ENCODE assay signal across 14 cellular contexts in genomic region chr14:74599201-74599809, GRCh38. TPM values are rescaled to one million over a fixed set of nuclear protein-coding genes. Genes with fewer than 3 reads are reported as not detected.
DNase-seq lines count a peak whose midpoint lies in the region; ATAC-seq and TF ChIP-seq lines count a peak whose summit lies in the region.
"Had no signal": no experiment of that assay in that cellular context is flagged by ENCODE, and none has a peak within 500 bp of the region (broad histone marks: within the 10 kb centered on the region; RNA-seq: fewer than 3 reads in every experiment).

No MANE protein-coding gene starts in this region.

- no peak overlapping the region for H4K8ac ChIP-seq in H9 (replicated peaks; ENCODE audit: insufficient read length, low read depth, low read length)

- WGBS in gastroesophageal sphincter (ENCODE audit: low coverage in 1 of 2), 2 donors, result 21 to 37% methylated on average over 3 to 7 of the region's 12 CpGs
- WGBS in transverse colon (ENCODE audit: low coverage in 1 of 2), 2 donors, result 43 to 60% methylated on average over 4 to 12 of the region's 12 CpGs
- WGBS in H9 (ENCODE audit: extremely low coverage, insufficient read length, low lambda C conversion rate), result no CpG with 5 or more reads among the region's 12 CpGs

- ATAC-seq in gastroesophageal sphincter, result peak; percentile 48
- ATAC-seq: activated CD8-positive, alpha-beta T cell treated with anti-CD3 and anti-CD28 coated beads for 36 hours had no signal

- H4K91ac ChIP-seq in H9 (ENCODE audit: insufficient read length, low read depth, low read length), result no peak overlapping the region

- TF ChIP-seq CTCF in gastroesophageal sphincter (IDR thresholded peaks at IDR 0.05) (no peak), neural crest cell (conservative IDR thresholded peaks at IDR 0.05) (no peak), transverse colon (IDR thresholded peaks at IDR 0.05) (no peak), H9 (conservative IDR thresholded peaks at IDR 0.05) (no peak), colonic mucosa (IDR thresholded peaks at IDR 0.05) (no peak)

- H2AFZ ChIP-seq in H9 (ENCODE audit: low read length), result no peak overlapping the region

- H3K9me3 Mint-ChIP-seq in neural crest cell, result no peaks in the 10 kb centered on the region
- no peaks in the 10 kb centered on the region for H3K9me3 Mint-ChIP-seq in H9
- H3K9me3 Mint-ChIP-seq: activated CD8-positive, alpha-beta T cell treated with anti-CD3 and anti-CD28 coated beads for 36 hours; activated naive CD4-positive, alpha-beta T cell treated with anti-CD3 and anti-CD28 coated beads, Interleukin-2, amount 10 ng/mL, durations not matched to agents 7 days and 5 days; T-helper 1 cell treated with Interleukin-12 subunit alpha and Interleukin-12 subunit beta and Interleukin-4 antibody, amounts not matched to agents 30 μg/mL and 1 μg/mL, for 36 hours had no signal

- H2BK15ac ChIP-seq in H9 (ENCODE audit: low read depth, low read length), result no peak overlapping the region

- H3K4ac ChIP-seq in H9 (ENCODE audit: low read depth, low read length), result no peak overlapping the region

- H3K23me2 ChIP-seq in H9 (ENCODE audit: insufficient read length, low read depth, low read length, poor library complexity, severe bottlenecking), result no peaks in the 10 kb centered on the region

- H3K14ac ChIP-seq in H9 (ENCODE audit: insufficient read depth, low read length), result no peak overlapping the region

- no peaks in the 10 kb centered on the region for H3K36me3 Mint-ChIP-seq in neural crest cell (ENCODE audit: low read depth)
- no peaks in the 10 kb centered on the region for H3K36me3 Mint-ChIP-seq in H9 (ENCODE audit: insufficient read depth in 1 of 3, low read depth in 3 of 3)
- H3K36me3 Mint-ChIP-seq: activated naive CD4-positive, alpha-beta T cell treated with anti-CD3 and anti-CD28 coated beads, Interleukin-2, amount 10 ng/mL, durations not matched to agents 7 days and 5 days had no signal

- H3K4me3 ChIP-seq in adipocyte (ENCODE audit: low read length) (no peak overlapping the region), gastroesophageal sphincter (no peak overlapping the region), transverse colon (no peak overlapping the region), colonic mucosa (no peak overlapping the region)
- H3K4me3 ChIP-seq: dorsolateral prefrontal cortex, spleen had no signal

- H4K5ac ChIP-seq in H9 (ENCODE audit: insufficient read length, low read depth, low read length), result no peak overlapping the region

- no peak overlapping the region for H2BK120ac ChIP-seq in H9 (ENCODE audit: low read depth, low read length, poor library complexity, severe bottlenecking)

- H2BK5ac ChIP-seq in H9 (ENCODE audit: insufficient read length, low read length), result no peak overlapping the region

- H3K4me1 ChIP-seq in adipocyte (ENCODE audit: control insufficient read depth, insufficient read depth, low read length), result peaks cover 49% of the 10 kb centered on the region
- peaks cover 0 to 65% (median 38%) of the 10 kb centered on the region in 3 donors for H3K4me1 ChIP-seq in gastroesophageal sphincter
- peaks cover 9 to 35% (median 16%) of the 10 kb centered on the region in 4 donors for H3K4me1 ChIP-seq in transverse colon
- H3K4me1 ChIP-seq in H9 (ENCODE audit: insufficient read depth, low read length), result no peaks in the 10 kb centered on the region
- H3K4me1 ChIP-seq in colonic mucosa, result no peaks in the 10 kb centered on the region

- H2AK5ac ChIP-seq in H9 (ENCODE audit: insufficient read length, low read length), result no peak overlapping the region

- H3K27me3 Mint-ChIP-seq in neural crest cell (ENCODE audit: low read depth), result no peaks in the 10 kb centered on the region
- peaks cover 7% of the 10 kb centered on the region for H3K27me3 Mint-ChIP-seq in H9 (ENCODE audit: low read depth)
- H3K27me3 Mint-ChIP-seq: activated CD8-positive, alpha-beta T cell treated with anti-CD3 and anti-CD28 coated beads for 36 hours had no signal

- H2BK12ac ChIP-seq in H9 (ENCODE audit: insufficient read length, low read depth, low read length), result no peak overlapping the region

- H4K20me1 ChIP-seq in H9 (ENCODE audit: control insufficient read depth, insufficient read depth, insufficient read length), result no peaks in the 10 kb centered on the region

- H3K9ac ChIP-seq in adipocyte (ENCODE audit: low read length) (peak overlapping the region; percentile 56), H9 (ENCODE audit: extremely low read depth, insufficient read length, low read length) (no peak overlapping the region), colonic mucosa (ENCODE audit: low read depth in 2 of 2, low read length in 2 of 2) (no peak overlapping the region)

- peak overlapping the region; percentile 62 for H3K27ac Mint-ChIP-seq in neural crest cell (ENCODE audit: unreplicated experiment)
- no peak overlapping the region for H3K27ac Mint-ChIP-seq in H9
- H3K27ac Mint-ChIP-seq: activated CD8-positive, alpha-beta T cell treated with anti-CD3 and anti-CD28 coated beads for 36 hours; activated naive CD4-positive, alpha-beta T cell treated with anti-CD3 and anti-CD28 coated beads, Interleukin-2, amount 10 ng/mL, durations not matched to agents 7 days and 5 days; T-helper 1 cell treated with Interleukin-12 subunit alpha and Interleukin-12 subunit beta and Interleukin-4 antibody, amounts not matched to agents 30 μg/mL and 1 μg/mL, for 36 hours had no signal

- no peaks in the 10 kb centered on the region for H3K27me3 ChIP-seq in adipocyte (replicated peaks; ENCODE audit: control insufficient read depth, insufficient read depth, low read length)
- H3K27me3 ChIP-seq in gastroesophageal sphincter, result no peaks in the 10 kb centered on the region
- H3K27me3 ChIP-seq in transverse colon, result no peaks in the 10 kb centered on the region
- no peaks in the 10 kb centered on the region for H3K27me3 ChIP-seq in H9 (ENCODE audit: insufficient read depth, low read length)
- no peaks in the 10 kb centered on the region for H3K27me3 ChIP-seq in colonic mucosa
- H3K27me3 ChIP-seq: spleen had no signal

- H3K27ac ChIP-seq in gastroesophageal sphincter (peak overlapping the region; percentile 7 to 80 (median 80)), transverse colon (peak overlapping the region; percentile 38 to 44 (median 40)), H9 (ENCODE audit: insufficient read length, low read depth, low read length) (no peak overlapping the region), colonic mucosa (no peak overlapping the region)

- intact Hi-C loops in transverse colon (cut with DNase I; ENCODE audit: low total_unique reads) (no loop called here), colonic mucosa (cut with DNase I) (no loop called here)

- H3T11ph ChIP-seq in H9 (ENCODE audit: low read length), result no peak overlapping the region

- H3K36me3 ChIP-seq in adipocyte (ENCODE audit: control insufficient read depth, insufficient read depth, low read length, severe bottlenecking) (peaks cover 19% of the 10 kb centered on the region), gastroesophageal sphincter (peaks cover 0 to 22% of the 10 kb centered on the region in 2 donors), transverse colon (no peaks in the 10 kb centered on the region), colonic mucosa (no peaks in the 10 kb centered on the region)
- H3K36me3 ChIP-seq: spleen had no signal

- no peak overlapping the region for H3K4me3 Mint-ChIP-seq in neural crest cell
- no peak overlapping the region for H3K4me3 Mint-ChIP-seq in H9
- H3K4me3 Mint-ChIP-seq: activated CD8-positive, alpha-beta T cell treated with anti-CD3 and anti-CD28 coated beads for 36 hours; activated naive CD4-positive, alpha-beta T cell treated with anti-CD3 and anti-CD28 coated beads, Interleukin-2, amount 10 ng/mL, durations not matched to agents 7 days and 5 days; T-helper 1 cell treated with Interleukin-12 subunit alpha and Interleukin-12 subunit beta and Interleukin-4 antibody, amounts not matched to agents 30 μg/mL and 1 μg/mL, for 36 hours had no signal

- no peaks in the 10 kb centered on the region for H3K4me1 Mint-ChIP-seq in neural crest cell
- H3K4me1 Mint-ChIP-seq in H9, result no peaks in the 10 kb centered on the region
- H3K4me1 Mint-ChIP-seq: activated naive CD4-positive, alpha-beta T cell treated with anti-CD3 and anti-CD28 coated beads, Interleukin-2, amount 10 ng/mL, durations not matched to agents 7 days and 5 days had no signal

- H2BK20ac ChIP-seq in H9 (ENCODE audit: low read depth, low read length, poor library complexity, severe bottlenecking), result no peak overlapping the region

- in situ Hi-C loops in transverse colon (cut with MboI; ENCODE audit: low pct_ligation_motif_present in 1 of 4, low pct_unique_long_range_greater_than_20kb in 1 of 4, low sequenced_read_pairs in 3 of 4), result no loop called here

- no peaks in the 10 kb centered on the region for H3K79me1 ChIP-seq in H9 (ENCODE audit: insufficient read depth, low read depth, low read length, poor library complexity, severe bottlenecking)

- DNase-seq in adipocyte (ENCODE audit: low read depth), result peak; percentile 44
- no peak for DNase-seq in neural crest cell (ENCODE audit: low read depth, low spot score)
- DNase-seq in transverse colon, result no peak
- DNase-seq in H9, result no peak
- no peak for DNase-seq in colonic mucosa
- DNase-seq in DMS79 (lab: John Stamatoyannopoulos, UW), result no peak
- DNase-seq: activated CD8-positive, alpha-beta T cell treated with anti-CD3 and anti-CD28 coated beads for 36 hours; activated naive CD4-positive, alpha-beta T cell treated with anti-CD3 and anti-CD28 coated beads, Interleukin-2, amount 10 ng/mL, durations not matched to agents 7 days and 5 days; Caco-2; spleen; stimulated activated CD8-positive, alpha-beta memory T cell treated with anti-CD3 and anti-CD28 coated beads, Interleukin-4, amount 100 ng/mL, for 48 hours had no signal

- no peak overlapping the region for H3K4me2 ChIP-seq in H9 (ENCODE audit: insufficient read depth, insufficient read length, low read length)

- H3K79me2 ChIP-seq in H9 (ENCODE audit: insufficient read depth, low read length), result no peaks in the 10 kb centered on the region

- H3K56ac ChIP-seq in H9 (ENCODE audit: insufficient read length, low read depth, low read length), result no peak overlapping the region

- no peak for TF ChIP-seq POLR2A in gastroesophageal sphincter (IDR thresholded peaks at IDR 0.05)
- TF ChIP-seq POLR2A in transverse colon (IDR thresholded peaks at IDR 0.05), result no peak

- H3K9me3 ChIP-seq in adipocyte (ENCODE audit: control insufficient read depth, low read length) (no peaks in the 10 kb centered on the region), gastroesophageal sphincter (no peaks in the 10 kb centered on the region), transverse colon (no peaks in the 10 kb centered on the region), H9 (ENCODE audit: control insufficient read depth, low read depth, low read length) (no peaks in the 10 kb centered on the region), colonic mucosa (no peaks in the 10 kb centered on the region)
- H3K9me3 ChIP-seq: Caco-2, spleen had no signal

- H3K23ac ChIP-seq in H9 (ENCODE audit: insufficient read length, low read depth, low read length), result no peak overlapping the region

- H3K18ac ChIP-seq in H9 (ENCODE audit: insufficient read length, low read depth, low read length), result no peak overlapping the region

- TF ChIP-seq EP300 in gastroesophageal sphincter (IDR thresholded peaks at IDR 0.05) (no peak), transverse colon (IDR thresholded peaks at IDR 0.05; ENCODE audit: low read depth) (no peak)

RNA-seq across cellular contexts. Expression of gene LTBP2, which starts 12.7 kb away (rescaled TPM):
- total RNA-seq in gastroesophageal sphincter (100 to 1,000 TPM in 1 of 4 donors, 10 to 100 TPM in 3; 45.9 to 158 (median 88.4) TPM), neural crest cell (0.93 and 1.3 TPM in 2 replicates), transverse colon (10 to 100 TPM in 3 of 4 donors, 1 to 10 TPM in 1; 9.7 to 15.3 (median 11.9) TPM), H9 (2021) (0.75 and 0.77 TPM in 2 replicates), colonic mucosa (1 to 10 TPM; 1.9 to 3.7 TPM)

Comparison
In these comparisons a context has a peak if more than half of its experiments do, and no peak if none do; other contexts are left out.
1. H3K27ac ChIP-seq: peak in gastroesophageal sphincter (4 of 4) and transverse colon (4 of 4); none in H9 (single experiment) and colonic mucosa (single experiment).